8 cellular contexts compared by ENCODE assay signal in the genomic region with DNA sequence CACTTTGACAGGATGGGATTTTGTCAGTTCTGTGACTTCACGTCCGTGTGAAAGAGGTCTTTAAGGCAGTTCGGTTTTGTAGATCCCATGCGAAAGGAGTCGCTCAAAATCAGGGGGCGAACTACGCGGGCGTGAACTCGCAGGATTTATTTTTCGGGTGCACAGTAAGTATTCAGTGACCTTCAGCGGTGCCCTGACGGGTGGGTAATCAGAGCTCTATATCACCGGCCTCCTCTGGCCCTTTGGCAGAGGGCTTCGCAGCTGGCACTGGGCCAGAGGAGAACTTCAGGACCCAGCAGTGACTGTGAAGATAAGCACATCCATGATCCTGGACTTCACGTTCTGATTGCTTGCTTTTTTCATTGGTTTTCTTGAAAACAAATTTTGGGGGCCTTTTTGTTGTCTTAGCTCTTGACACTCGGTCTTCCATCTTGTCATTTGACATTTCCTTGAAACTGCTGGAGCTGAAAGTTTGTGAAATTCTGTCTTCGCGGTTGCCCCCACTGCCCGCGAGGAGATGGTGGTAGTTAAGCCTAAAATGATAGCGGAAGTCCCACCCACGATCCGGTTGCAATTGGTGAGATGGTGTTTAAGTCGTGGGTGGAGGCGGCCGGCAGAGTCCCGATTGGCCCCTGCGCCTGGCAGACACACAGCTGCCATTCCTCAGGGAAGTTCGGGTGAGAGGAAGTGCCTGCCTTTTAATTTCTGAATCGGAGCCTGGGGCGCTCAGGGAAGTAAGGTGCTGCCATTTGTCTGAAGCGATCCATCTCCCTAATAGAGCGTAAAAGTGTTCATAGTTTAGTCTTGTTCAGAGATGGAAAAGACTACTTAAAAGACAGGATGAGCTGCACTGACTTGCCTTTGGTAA. TPM values are rescaled to one million over a fixed set of nuclear protein-coding genes. Genes with fewer than 3 reads are reported as not detected.
DNase-seq lines count a peak whose midpoint lies in the region; ATAC-seq, FAIRE-seq and TF ChIP-seq lines count a peak whose summit lies in the region.

A gene (minus strand): TSS at position 535 of the 868 bp plus-strand sequence. CDS start 872 bp downstream, outside the sequence.

- H3K9me3 ChIP-seq in IMR-90 (ENCODE audit: control insufficient read depth, insufficient read depth, low read length) (no peaks in the 10 kb centered on the region), PC-3 (ENCODE audit: low read length) (no peaks in the 10 kb centered on the region), mucosa of descending colon (no peaks in the 10 kb centered on the region)

- H2AK5ac ChIP-seq in IMR-90 (ENCODE audit: low read depth, low read length) = peak within 1 kb of the TSS; percentile 59; the same call in 1 of the 2 replicates

- peak; percentile 32 for DNase-seq in D721Med (ENCODE audit: insufficient read length, low spot score)
- DNase-seq in IMR-90 = peak; percentile 95
- peak; percentile 87 for DNase-seq in PC-3
- DNase-seq in activated T-cell treated with anti-CD3 and anti-CD28 coated beads for 48 hours (ENCODE audit: low read depth) = peak; percentile 80
- DNase-seq in epithelial cell of prostate (ENCODE audit: low read depth, low spot score) = peak; percentile 81
- peak; percentile 91 to 97 (median 95) for DNase-seq in mucosa of descending colon
- peak; percentile 78 for DNase-seq in stimulated activated CD8-positive, alpha-beta memory T cell treated with anti-CD3 and anti-CD28 coated beads, Interleukin-4, amount 100 ng/mL, for 24 hours (ENCODE audit: low read depth)

- H3K27ac ChIP-seq in IMR-90 (ENCODE audit: insufficient read depth, low read length) (peak within 1 kb of the TSS; percentile 98), PC-3 (ENCODE audit: low read length) (peak within 1 kb of the TSS; percentile 58; the same call in 1 of the 2 replicates), epithelial cell of prostate (peak within 1 kb of the TSS; percentile 95)

- TF ChIP-seq CTCF in D721Med (IDR thresholded peaks at IDR 0.05; ENCODE audit: insufficient read depth, missing control alignments) = no peak
- no peak for TF ChIP-seq CTCF in IMR-90 (conservative IDR thresholded peaks at IDR 0.05; ENCODE audit: low read depth, low read length)
- TF ChIP-seq CTCF in PC-3 (conservative IDR thresholded peaks at IDR 0.05; ENCODE audit: low read depth, low read length) = no peak
- TF ChIP-seq CTCF in mucosa of descending colon (IDR thresholded peaks at IDR 0.05) = no peak

- TF ChIP-seq RAD21 in IMR-90 (IDR thresholded peaks at IDR 0.05; ENCODE audit: low read length) = no peak

- H3K36me3 ChIP-seq in IMR-90 (ENCODE audit: control insufficient read depth, insufficient read depth, low read length) = peaks cover under 1% of the 10 kb centered on the region
- no peaks in the 10 kb centered on the region; the same call in none of the 2 replicates for H3K36me3 ChIP-seq in PC-3 (ENCODE audit: low read depth, low read length)
- no peaks in the 10 kb centered on the region for H3K36me3 ChIP-seq in mucosa of descending colon (ENCODE audit: low read depth)

- H3K9me2 ChIP-seq in PC-3 (replicated peaks; ENCODE audit: low read length) = no peaks in the 10 kb centered on the region

- no peak within 1 kb of the TSS for H2BK20ac ChIP-seq in IMR-90 (ENCODE audit: low read depth, low read length)

- H3K9ac ChIP-seq in IMR-90 (ENCODE audit: low read depth, low read length) = peak within 1 kb of the TSS; percentile 99
- H3K9ac ChIP-seq in PC-3 (ENCODE audit: low read length) = peak within 1 kb of the TSS; percentile 94

- H3K14ac ChIP-seq in IMR-90 (replicated peaks; ENCODE audit: low read depth, low read length) = peak within 1 kb of the TSS; percentile 77

- peak within 1 kb of the TSS; percentile 52; the same call in 1 of the 2 replicates for H4K5ac ChIP-seq in IMR-90 (ENCODE audit: low read depth, low read length)

- peak within 1 kb of the TSS; percentile 38 to 68 for H4K8ac ChIP-seq in IMR-90 (ENCODE audit: low read depth in 2 of 2, low read length in 2 of 2)

- ATAC-seq in GM21526 (IDR thresholded peaks at IDR 0.05; ENCODE audit: low FRiP score, unreplicated experiment) = peak; percentile 66
- ATAC-seq in IMR-90 (ENCODE audit: low read depth) = peak; percentile 69
- ATAC-seq in PC-3 = peak; percentile 65
- ATAC-seq in mucosa of descending colon = peak; percentile 78

- peaks cover 42% of the 10 kb centered on the region for H4K20me1 ChIP-seq in IMR-90 (ENCODE audit: insufficient read depth, low read length)
- H4K20me1 ChIP-seq in PC-3 (ENCODE audit: low read length) = peaks cover 33% of the 10 kb centered on the region

- peaks cover 83% of the 10 kb centered on the region for H3K79me2 ChIP-seq in PC-3 (ENCODE audit: low read length)

- H3K79me1 ChIP-seq in IMR-90 (ENCODE audit: low read depth in 1 of 2, low read length in 2 of 2) = peaks cover 6 to 24% of the 10 kb centered on the region in 2 experiments; a peak in 3 of 4 replicates

- peak within 1 kb of the TSS; percentile 79 for H3K56ac ChIP-seq in IMR-90 (ENCODE audit: extremely low read depth, insufficient read depth, low read length)

- in situ Hi-C loops in IMR-90 (cut with MboI; ENCODE audit: low sequenced_read_pairs) = loop anchor here (10.0 to 25.0 kb wide), 3 partner anchors 112 to 709 kb away; no protein-coding TSS in a partner anchor

- WGBS in IMR-90 (ENCODE audit: extremely low coverage in 2 of 2, insufficient read length in 1 of 2), 2 experiments = 1% methylated on average over 16 of the region's 34 CpGs; no CpG with 5 or more reads in 1 of the 2 experiments

- FAIRE-seq in D721Med (lab: Jason Lieb, UNC) = no peak

- no peak within 1 kb of the TSS for H2BK15ac ChIP-seq in IMR-90 (ENCODE audit: low read depth, low read length)

- H3K4me1 ChIP-seq in IMR-90 (ENCODE audit: control insufficient read depth, insufficient read depth, low read length) (no peaks in the 10 kb centered on the region; the same call in 1 of the 2 replicates), PC-3 (ENCODE audit: insufficient read depth, low read length) (peaks cover 19% of the 10 kb centered on the region), mucosa of descending colon (ENCODE audit: low read depth) (peaks cover 44% of the 10 kb centered on the region)

- dilution Hi-C loops in IMR-90 (cut with HindIII; ENCODE audit: low sequenced_read_pairs, unreplicated experiment) = no loop called here

- H3F3A ChIP-seq in PC-3 (ENCODE audit: low read length, unreplicated experiment) = no peaks in the 10 kb centered on the region

- no peaks in the 10 kb centered on the region; the same call in 1 of the 2 replicates for H3K9me1 ChIP-seq in IMR-90 (ENCODE audit: insufficient read depth, low read length)

- peak within 1 kb of the TSS; percentile 95 for H3K4ac ChIP-seq in IMR-90 (ENCODE audit: low read depth, low read length)

- TF ChIP-seq POLR2A in IMR-90 (IDR thresholded peaks at IDR 0.05; ENCODE audit: low read depth, low read length) = no peak

- peak within 1 kb of the TSS; percentile 73 for H2BK5ac ChIP-seq in IMR-90 (ENCODE audit: low read depth, low read length, poor library complexity, severe bottlenecking)

- H3K4me2 ChIP-seq in IMR-90 (ENCODE audit: low read depth, low read length) = peak within 1 kb of the TSS; percentile 97
- H3K4me2 ChIP-seq in PC-3 (ENCODE audit: low read length) = peak within 1 kb of the TSS; percentile 85

- H3K27me3 ChIP-seq in IMR-90 (ENCODE audit: control insufficient read depth, insufficient read depth, low read length) (no peaks in the 10 kb centered on the region), PC-3 (ENCODE audit: low read length) (no peaks in the 10 kb centered on the region)

- no TSS peak for BruUV-seq in IMR-90 (replicated peaks; lab: Mats Ljungman, UMichigan)
- BruUV-seq in PC-3 (replicated peaks; lab: Mats Ljungman, UMichigan) = TSS peak; percentile 39

- peak within 1 kb of the TSS; percentile 86 for H3K23ac ChIP-seq in IMR-90 (ENCODE audit: low read depth, low read length)

- H2BK120ac ChIP-seq in IMR-90 (ENCODE audit: low read depth, low read length) = no peak within 1 kb of the TSS

- 0 out of 2 replicates have a peak within 1 kb of the TSS, but pooled peaks have one; percentile 12 for H3K18ac ChIP-seq in IMR-90 (ENCODE audit: low read depth, low read length)

- POLR2A ChIA-PET in IMR-90 (lab: Charles Lee; ENCODE audit: unreplicated experiment) (interaction anchor here (1.4 kb wide), 1 partner anchor 113 kb away, joined by 6 read pairs; no protein-coding TSS in a partner anchor), PC-3 (lab: Charles Lee; ENCODE audit: unreplicated experiment) (no interaction called here)

- peak within 1 kb of the TSS; percentile 91 for H2AK9ac ChIP-seq in IMR-90 (replicated peaks; ENCODE audit: low read depth, low read length, poor library complexity)

- intact Hi-C loops in IMR-90 (cut with micrococcal nuclease) = loop anchor here (1.0 to 10.0 kb wide), 3 partner anchors 113 to 358 kb away; a partner anchor contains a TSS
- intact Hi-C loops in PC-3 (cut with micrococcal nuclease) = no loop called here
- intact Hi-C loops in mucosa of descending colon (cut with DNase I, micrococcal nuclease) = no loop called here

- H3K4me3 ChIP-seq in IMR-90 (ENCODE audit: insufficient read depth, low read depth, low read length) = peak within 1 kb of the TSS; percentile 79
- peak within 1 kb of the TSS; percentile 82 for H3K4me3 ChIP-seq in PC-3 (ENCODE audit: low read length)
- peak within 1 kb of the TSS; percentile 78 for H3K4me3 ChIP-seq in mucosa of descending colon

- peak within 1 kb of the TSS; percentile 45 for H4K91ac ChIP-seq in IMR-90 (ENCODE audit: insufficient read depth, low read depth, low read length)

- H2AFZ ChIP-seq in IMR-90 (replicated peaks; ENCODE audit: low read length, poor library complexity) = peak within 1 kb of the TSS; percentile 94
- no peak within 1 kb of the TSS for H2AFZ ChIP-seq in PC-3 (ENCODE audit: low read length)

- CTCF ChIA-PET in IMR-90 (lab: Yijun Ruan, JAX) = interaction anchor here (1.0 to 2.5 kb wide), 3 partner anchors 25 to 113 kb away, joined by 3 to 12 read pairs (median 5); no protein-coding TSS in a partner anchor
- CTCF ChIA-PET in PC-3 (lab: Charles Lee) = no interaction called here

TF ChIP-seq in IMR-90, 13 proteins besides CTCF, POLR2A, EP300 and RAD21:
- no peak for TF ChIP-seq RFX5 (IDR thresholded peaks at IDR 0.05; ENCODE audit: low read depth, low read length)
- TF ChIP-seq MAZ (IDR thresholded peaks at IDR 0.05; ENCODE audit: borderline replicate concordance, low read depth, low read length) = peak; percentile 48; the same call in 1 of the 2 replicates
- TF ChIP-seq MXI1 (IDR thresholded peaks at IDR 0.05; ENCODE audit: borderline replicate concordance, low read depth, low read length) = peak; percentile 23; the same call in 1 of the 2 replicates

RNA-seq across cellular contexts. Expression of the gene that starts here (rescaled TPM):
- 22.2 and 24.7 TPM in 2 replicates for total RNA-seq in IMR-90 (2012; rRNA removed)
- 21.7 and 22.7 TPM in 2 replicates for polyA plus RNA-seq in IMR-90 (2012; rRNA removed)
- polyA plus RNA-seq in IMR-90 (2012; cell fraction: cytosol; rRNA removed) = 14.2 TPM in 2 replicates
- polyA plus RNA-seq in IMR-90 (2012; cell fraction: nucleus; rRNA removed; ENCODE audit: low replicate concordance) = 7.4 and 19.0 TPM in 2 replicates
- total RNA-seq in PC-3 (2014; rRNA removed) = 37.6 and 39.8 TPM in 2 replicates
- 10 to 100 TPM; 72.0 to 88.4 (median 73.3) TPM for total RNA-seq in mucosa of descending colon

Comparison
In these comparisons a context has a peak if more than half of its experiments do, and no peak if none do; other contexts are left out.
1. Peak in every context shown above with its lines: DNase-seq, ATAC-seq, H3K4me3 ChIP-seq and H3K27ac ChIP-seq.
2. DNase-seq: peak in every context shown above with its lines; median percentile 95 in IMR-90; 95 in mucosa of descending colon; 87 in PC-3; 81 in epithelial cell of prostate; 80 in activated T-cell treated with anti-CD3 and anti-CD28 coated beads for 48 hours; 78 in stimulated activated CD8-positive, alpha-beta memory T cell treated with anti-CD3 and anti-CD28 coated beads, Interleukin-4, amount 100 ng/mL, for 24 hours; 32 in D721Med.